In the genomic region with DNA sequence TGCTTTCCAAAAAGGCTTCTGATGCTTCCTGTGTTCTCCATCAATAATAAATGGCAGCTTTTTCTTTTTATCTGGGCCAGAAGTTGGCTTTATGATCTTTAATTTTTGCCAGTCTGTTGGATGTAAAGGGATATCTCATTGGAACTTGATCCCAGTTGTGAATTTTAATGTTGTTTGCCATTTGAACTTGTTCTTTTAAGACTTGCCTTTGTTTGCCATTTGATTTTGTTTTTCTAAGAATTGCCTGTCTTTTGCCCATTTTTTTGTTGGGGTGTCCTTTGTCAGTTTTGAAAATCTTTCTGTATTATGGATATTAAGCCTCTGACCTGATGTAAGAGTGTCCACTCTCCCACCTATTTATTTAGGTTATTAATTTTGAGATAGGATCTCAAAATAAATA, we compare ENCODE assay signal across 17 cellular contexts. TPM values are rescaled to one million over a fixed set of nuclear protein-coding genes. Genes with fewer than 3 reads are reported as not detected.
DNase-seq lines count a peak whose midpoint lies in the region; ATAC-seq lines count a peak whose summit lies in the region.
"Had no signal": no experiment of that assay in that cellular context is flagged by ENCODE, and none has a peak within 500 bp of the region (broad histone marks: within the 10 kb centered on the region; RNA-seq: fewer than 3 reads in every experiment).

No MANE protein-coding gene starts in this region.

- H3K4me3 Mint-ChIP-seq in activated naive CD8-positive, alpha-beta T cell = peak overlapping the region; percentile 12
- H3K4me3 Mint-ChIP-seq in activated naive CD8-positive, alpha-beta T cell treated with anti-CD3 and anti-CD28 coated beads, Interleukin-2, amount 50 U/mL, for 24 hours = no peak overlapping the region
- H3K4me3 Mint-ChIP-seq in T-helper 17 cell = no peak overlapping the region
- H3K4me3 Mint-ChIP-seq in naive thymus-derived CD4-positive, alpha-beta T cell = peak overlapping the region in 8 of 10 donors; percentile 12 to 48 (median 34)

- no peak overlapping the region for H3K27ac ChIP-seq in naive thymus-derived CD4-positive, alpha-beta T cell (ENCODE audit: low read depth, low read length)
- H3K27ac ChIP-seq: BLaER1 treated with 17β-estradiol and CSF1 and Interleukin-3, amounts not matched to agents 10 nM and 100 nM; HL-60; KMS-11; PC-9; RWPE1 had no signal

- H3K4me3 ChIP-seq in naive thymus-derived CD4-positive, alpha-beta T cell (ENCODE audit: low read length) = no peak overlapping the region
- H3K4me3 ChIP-seq: BLaER1 treated with 17β-estradiol and CSF1 and Interleukin-3, amounts not matched to agents 10 nM and 100 nM; PC-9 had no signal

- H3K27ac Mint-ChIP-seq in activated naive CD8-positive, alpha-beta T cell = peak overlapping the region; percentile 75
- H3K27ac Mint-ChIP-seq in activated naive CD8-positive, alpha-beta T cell treated with anti-CD3 and anti-CD28 coated beads, Interleukin-2, amount 50 U/mL, for 24 hours = no peak overlapping the region
- peak overlapping the region; percentile 77 for H3K27ac Mint-ChIP-seq in T-helper 17 cell
- H3K27ac Mint-ChIP-seq in naive thymus-derived CD4-positive, alpha-beta T cell = peak overlapping the region in 1 of 9 donors; percentile 12

- DNase-seq in activated naive CD8-positive, alpha-beta T cell treated with anti-CD3 and anti-CD28 coated beads, Interleukin-2, amount 50 U/mL, for 24 hours = no peak
- no peak for DNase-seq in T-helper 17 cell
- DNase-seq in naive thymus-derived CD4-positive, alpha-beta T cell = no peak
- DNase-seq in stimulated activated CD4-positive, alpha-beta T cell treated with anti-CD3 and anti-CD28 coated beads, Interleukin-4, amount 100 ng/mL, for 24 hours = no peak
- DNase-seq in MV-4-11 (lab: John Stamatoyannopoulos, UW) = no peak
- no peak for DNase-seq in NCI-H510A (lab: John Stamatoyannopoulos, UW)
- DNase-seq: DMS79 treated with DMSO at 0.1 percent for 48 hours, NCI-H1417 treated with DMSO at 0.1 percent for 48 hours, NCI-H1930, NCI-H226, NCI-H524 treated with DMSO at 0.1 percent for 48 hours, PC-9 had no signal

- H3K9me3 ChIP-seq in T-helper 17 cell (ENCODE audit: control insufficient read depth, low read length, poor library complexity, severe bottlenecking) = no peaks in the 10 kb centered on the region
- H3K9me3 ChIP-seq in naive thymus-derived CD4-positive, alpha-beta T cell (ENCODE audit: control insufficient read depth in 2 of 3, low read length in 3 of 3) = no peaks in the 10 kb centered on the region

- POLR2A ChIA-PET in naive thymus-derived CD4-positive, alpha-beta T cell (lab: Charles Lee) = no interaction called here

- no peaks in the 10 kb centered on the region for H3K27me3 ChIP-seq in naive thymus-derived CD4-positive, alpha-beta T cell (ENCODE audit: control insufficient read depth in 2 of 2, insufficient read depth in 2 of 2, low read length in 2 of 2)
- H3K27me3 ChIP-seq: BLaER1 treated with 17β-estradiol and CSF1 and Interleukin-3, amounts not matched to agents 10 nM and 100 nM had no signal

- peaks cover 85% of the 10 kb centered on the region for H3K4me1 Mint-ChIP-seq in activated naive CD8-positive, alpha-beta T cell (ENCODE audit: low read depth)
- H3K4me1 Mint-ChIP-seq in activated naive CD8-positive, alpha-beta T cell treated with anti-CD3 and anti-CD28 coated beads, Interleukin-2, amount 50 U/mL, for 24 hours = peaks cover 70% of the 10 kb centered on the region
- peaks cover 27% of the 10 kb centered on the region for H3K4me1 Mint-ChIP-seq in T-helper 17 cell
- H3K4me1 Mint-ChIP-seq in naive thymus-derived CD4-positive, alpha-beta T cell = peaks cover 30 to 97% (median 85%) of the 10 kb centered on the region in 7 donors

- CTCF ChIA-PET in naive thymus-derived CD4-positive, alpha-beta T cell (lab: Charles Lee) = no interaction called here

- no peak for ATAC-seq in activated naive CD8-positive, alpha-beta T cell treated with anti-CD3 and anti-CD28 coated beads, Interleukin-2, amount 50 U/mL, for 24 hours
- no peak for ATAC-seq in T-helper 17 cell
- no peak for ATAC-seq in naive thymus-derived CD4-positive, alpha-beta T cell

- no peaks in the 10 kb centered on the region for H3K9me3 Mint-ChIP-seq in activated naive CD8-positive, alpha-beta T cell (ENCODE audit: low read depth)
- no peaks in the 10 kb centered on the region for H3K9me3 Mint-ChIP-seq in activated naive CD8-positive, alpha-beta T cell treated with anti-CD3 and anti-CD28 coated beads, Interleukin-2, amount 50 U/mL, for 24 hours
- no peaks in the 10 kb centered on the region for H3K9me3 Mint-ChIP-seq in naive thymus-derived CD4-positive, alpha-beta T cell

- H3K4me1 ChIP-seq in naive thymus-derived CD4-positive, alpha-beta T cell (ENCODE audit: control insufficient read depth in 2 of 2, insufficient read depth in 2 of 2, low read length in 2 of 2) = peaks cover 8 to 14% of the 10 kb centered on the region in 2 donors

- H3K27me3 Mint-ChIP-seq in activated naive CD8-positive, alpha-beta T cell = no peaks in the 10 kb centered on the region
- H3K27me3 Mint-ChIP-seq in activated naive CD8-positive, alpha-beta T cell treated with anti-CD3 and anti-CD28 coated beads, Interleukin-2, amount 50 U/mL, for 24 hours = no peaks in the 10 kb centered on the region
- no peaks in the 10 kb centered on the region for H3K27me3 Mint-ChIP-seq in T-helper 17 cell
- no peaks in the 10 kb centered on the region for H3K27me3 Mint-ChIP-seq in naive thymus-derived CD4-positive, alpha-beta T cell

- H3K36me3 Mint-ChIP-seq in activated naive CD8-positive, alpha-beta T cell = peaks cover 2% of the 10 kb centered on the region
- H3K36me3 Mint-ChIP-seq in activated naive CD8-positive, alpha-beta T cell treated with anti-CD3 and anti-CD28 coated beads, Interleukin-2, amount 50 U/mL, for 24 hours (ENCODE audit: low read depth) = peaks cover 19% of the 10 kb centered on the region
- H3K36me3 Mint-ChIP-seq in T-helper 17 cell (ENCODE audit: low read depth) = no peaks in the 10 kb centered on the region
- peaks cover 0 to 8% (median 4%) of the 10 kb centered on the region in 5 donors for H3K36me3 Mint-ChIP-seq in naive thymus-derived CD4-positive, alpha-beta T cell

- no peaks in the 10 kb centered on the region for H3K36me3 ChIP-seq in naive thymus-derived CD4-positive, alpha-beta T cell (ENCODE audit: control insufficient read depth in 2 of 3, insufficient read depth in 3 of 3, low read length in 3 of 3)

- intact Hi-C loops in naive thymus-derived CD4-positive, alpha-beta T cell (cut with micrococcal nuclease) = no loop called here

RNA-seq across cellular contexts. Expression of a gene that starts 9.8 kb away (rescaled TPM):
- total RNA-seq in T-helper 17 cell = 100 to 1,000 TPM; 130 to 150 TPM
- 100 to 1,000 TPM; 108 to 151 (median 129) TPM for total RNA-seq in naive thymus-derived CD4-positive, alpha-beta T cell
- polyA plus RNA-seq in naive thymus-derived CD4-positive, alpha-beta T cell = 10 to 100 TPM; 53.0 to 63.0 TPM

Comparison
In these comparisons a context has a peak if more than half of its experiments do, and no peak if none do; other contexts are left out.
1. H3K4me3 Mint-ChIP-seq: peak in activated naive CD8-positive, alpha-beta T cell (single experiment) and naive thymus-derived CD4-positive, alpha-beta T cell (8 of 10); none in activated naive CD8-positive, alpha-beta T cell treated with anti-CD3 and anti-CD28 coated beads, Interleukin-2, amount 50 U/mL, for 24 hours (single experiment) and T-helper 17 cell (single experiment).